In the genomic region with DNA sequence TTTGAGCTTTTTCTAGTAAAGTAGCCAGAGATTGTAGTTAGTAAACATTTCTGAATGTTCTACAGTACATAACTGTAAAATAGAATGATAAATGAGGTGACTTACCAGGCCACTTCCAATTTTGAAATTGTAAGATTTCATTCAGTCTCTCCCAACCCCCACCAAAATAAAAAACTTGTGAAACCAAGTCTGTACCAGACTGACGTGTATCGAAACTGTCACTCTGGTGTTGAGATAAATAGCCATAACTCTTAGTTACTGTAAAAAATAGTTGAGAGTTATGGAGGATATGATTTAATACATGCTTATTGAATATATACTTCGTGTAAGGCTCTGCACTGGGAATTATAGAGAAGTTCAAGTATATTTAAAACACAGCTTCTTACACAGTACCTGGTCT, we compare ENCODE assay signal across 26 cellular contexts.
DNase-seq lines count a peak whose midpoint lies in the region; ATAC-seq and TF ChIP-seq lines count a peak whose summit lies in the region.
"Had no signal": no experiment of that assay in that cellular context is flagged by ENCODE, and none has a peak within 500 bp of the region (broad histone marks: within the 10 kb centered on the region; RNA-seq: fewer than 3 reads in every experiment).

No MANE protein-coding gene starts in this region.

- ATAC-seq in activated CD8-positive, alpha-beta memory T cell treated with anti-CD3 and anti-CD28 coated beads, Interleukin-2, amount 10 ng/mL, durations not matched to agents 7 days and 5 days = peak; percentile 53
- peak; percentile 51 for ATAC-seq in HG02870 (IDR thresholded peaks at IDR 0.05; ENCODE audit: unreplicated experiment)
- no peak for ATAC-seq in GM18511 (IDR thresholded peaks at IDR 0.05; ENCODE audit: unreplicated experiment)
- ATAC-seq: activated CD4-positive, alpha-beta T cell treated with anti-CD3 and anti-CD28 coated beads for 36 hours; activated naive CD4-positive, alpha-beta T cell treated with anti-CD3 and anti-CD28 coated beads, Interleukin-2, amount 50 U/mL, for 72 hours; heart right ventricle; left lobe of liver; naive thymus-derived CD8-positive, alpha-beta T cell had no signal

- H3K27ac Mint-ChIP-seq in activated CD8-positive, alpha-beta memory T cell treated with anti-CD3 and anti-CD28 coated beads, Interleukin-2, amount 10 ng/mL, durations not matched to agents 7 days and 5 days = no peak overlapping the region
- no peak overlapping the region for H3K27ac Mint-ChIP-seq in activated T-helper 1 cell treated with anti-CD3 and anti-CD28 coated beads, Interleukin-12 subunit alpha, Interleukin-12 subunit beta, Interleukin-2, Interleukin-4 antibody, amounts not matched to agents 30 ng/mL and 10 ng/mL and 1 ng/mL, durations not matched to agents 14 hours and 24 hours and 36 hours
- no peak overlapping the region for H3K27ac Mint-ChIP-seq in endothelial cell (ENCODE audit: unreplicated experiment)
- H3K27ac Mint-ChIP-seq: activated CD4-positive, alpha-beta T cell treated with anti-CD3 and anti-CD28 coated beads for 36 hours; activated naive CD4-positive, alpha-beta T cell treated with anti-CD3 and anti-CD28 coated beads, Interleukin-2, amount 50 U/mL, for 72 hours; HFFc6 had no signal

- DNase-seq in activated CD8-positive, alpha-beta memory T cell treated with anti-CD3 and anti-CD28 coated beads, Interleukin-2, amount 10 ng/mL, durations not matched to agents 7 days and 5 days = no peak
- DNase-seq in activated CD8-positive, alpha-beta memory T cell treated with anti-CD3 and anti-CD28 coated beads, Interleukin-2, amount 50 U/mL, for 4 hours = no peak
- no peak for DNase-seq in activated T-helper 1 cell treated with anti-CD3 and anti-CD28 coated beads, Interleukin-12 subunit alpha, Interleukin-12 subunit beta, Interleukin-2, Interleukin-4 antibody, amounts not matched to agents 30 ng/mL and 10 ng/mL and 1 ng/mL, durations not matched to agents 14 hours and 24 hours and 36 hours (ENCODE audit: low spot score)
- DNase-seq in SW480 (ENCODE audit: low spot score) = no peak
- DNase-seq in endothelial cell (ENCODE audit: low spot score) = no peak
- DNase-seq: activated CD4-positive, alpha-beta T cell treated with anti-CD3 and anti-CD28 coated beads for 36 hours; aorta; central memory CD4-positive, alpha-beta T cell; foreskin fibroblast; GF-D8; GM23248; heart right ventricle; HFFc6; naive thymus-derived CD8-positive, alpha-beta T cell; NCI-H2227 treated with DMSO at 0.1 percent for 48 hours; NCI-H82; PC-9; SHP77 treated with DMSO at 0.1 percent for 48 hours; upper lobe of left lung had no signal

- TF ChIP-seq CTCF in OCI-LY3 (IDR thresholded peaks at IDR 0.05; ENCODE audit: low read depth, low read length) (no peak), endothelial cell (IDR thresholded peaks at IDR 0.05; ENCODE audit: unreplicated experiment) (no peak)

- peak overlapping the region; percentile 41 for H3K4me3 ChIP-seq in OCI-LY3 (ENCODE audit: low read length)
- H3K4me3 ChIP-seq: GM23248, heart right ventricle, PC-9, upper lobe of left lung had no signal

- peak overlapping the region; percentile 62 for H2AFZ ChIP-seq in OCI-LY3 (ENCODE audit: low read depth, low read length)
- H2AFZ ChIP-seq: GM23248, PC-9 had no signal

- H4K20me1 ChIP-seq in OCI-LY3 (ENCODE audit: insufficient read depth, low read length) = no peaks in the 10 kb centered on the region

- H3K9me3 ChIP-seq in OCI-LY3 (ENCODE audit: insufficient read depth, low read length) = no peaks in the 10 kb centered on the region
- H3K9me3 ChIP-seq: heart right ventricle, upper lobe of left lung had no signal

- no peak overlapping the region for H3K4me3 Mint-ChIP-seq in activated CD8-positive, alpha-beta memory T cell treated with anti-CD3 and anti-CD28 coated beads, Interleukin-2, amount 10 ng/mL, durations not matched to agents 7 days and 5 days
- H3K4me3 Mint-ChIP-seq in activated T-helper 1 cell treated with anti-CD3 and anti-CD28 coated beads, Interleukin-12 subunit alpha, Interleukin-12 subunit beta, Interleukin-2, Interleukin-4 antibody, amounts not matched to agents 30 ng/mL and 10 ng/mL and 1 ng/mL, durations not matched to agents 14 hours and 24 hours and 36 hours = no peak overlapping the region
- no peak overlapping the region for H3K4me3 Mint-ChIP-seq in endothelial cell (ENCODE audit: unreplicated experiment)
- H3K4me3 Mint-ChIP-seq: activated CD4-positive, alpha-beta T cell treated with anti-CD3 and anti-CD28 coated beads for 36 hours; HFFc6; naive thymus-derived CD8-positive, alpha-beta T cell had no signal

- no peaks in the 10 kb centered on the region for H3K9me3 Mint-ChIP-seq in activated CD8-positive, alpha-beta memory T cell treated with anti-CD3 and anti-CD28 coated beads, Interleukin-2, amount 10 ng/mL, durations not matched to agents 7 days and 5 days (ENCODE audit: low read depth)
- H3K9me3 Mint-ChIP-seq in activated T-helper 1 cell treated with anti-CD3 and anti-CD28 coated beads, Interleukin-12 subunit alpha, Interleukin-12 subunit beta, Interleukin-2, Interleukin-4 antibody, amounts not matched to agents 30 ng/mL and 10 ng/mL and 1 ng/mL, durations not matched to agents 14 hours and 24 hours and 36 hours = no peaks in the 10 kb centered on the region
- no peaks in the 10 kb centered on the region for H3K9me3 Mint-ChIP-seq in endothelial cell (ENCODE audit: unreplicated experiment)
- H3K9me3 Mint-ChIP-seq: HFFc6 had no signal

- intact Hi-C loops in activated T-helper 1 cell treated with anti-CD3 and anti-CD28 coated beads, Interleukin-12 subunit alpha, Interleukin-12 subunit beta, Interleukin-2, Interleukin-4 antibody, amounts not matched to agents 30 ng/mL and 10 ng/mL and 1 ng/mL, durations not matched to agents 14 hours and 24 hours and 36 hours (cut with micrococcal nuclease) = no loop called here

- H3K9ac ChIP-seq in OCI-LY3 (ENCODE audit: low read length) = peak overlapping the region; percentile 50
- H3K9ac ChIP-seq: GM23248, KMS-11 had no signal

- no peaks in the 10 kb centered on the region for H3K27me3 ChIP-seq in OCI-LY3 (ENCODE audit: low read depth, low read length)
- H3K27me3 ChIP-seq: heart right ventricle, upper lobe of left lung had no signal

- no peaks in the 10 kb centered on the region for H3K36me3 ChIP-seq in OCI-LY3 (replicated peaks; ENCODE audit: low read depth, low read length)
- H3K36me3 ChIP-seq: heart right ventricle, upper lobe of left lung had no signal

- peak overlapping the region; percentile 84 for H3K27ac ChIP-seq in OCI-LY3 (ENCODE audit: low read length)
- H3K27ac ChIP-seq: epithelial cell of prostate, GM23248, heart right ventricle, KMS-11, PC-9, upper lobe of left lung had no signal

- H3K4me1 ChIP-seq in OCI-LY3 (ENCODE audit: low read length) = peaks cover 62% of the 10 kb centered on the region
- H3K4me1 ChIP-seq: upper lobe of left lung had no signal

- H3K4me1 Mint-ChIP-seq in activated CD8-positive, alpha-beta memory T cell treated with anti-CD3 and anti-CD28 coated beads, Interleukin-2, amount 10 ng/mL, durations not matched to agents 7 days and 5 days = peaks cover 14% of the 10 kb centered on the region
- H3K4me1 Mint-ChIP-seq in activated T-helper 1 cell treated with anti-CD3 and anti-CD28 coated beads, Interleukin-12 subunit alpha, Interleukin-12 subunit beta, Interleukin-2, Interleukin-4 antibody, amounts not matched to agents 30 ng/mL and 10 ng/mL and 1 ng/mL, durations not matched to agents 14 hours and 24 hours and 36 hours (ENCODE audit: low read depth) = no peaks in the 10 kb centered on the region
- H3K4me1 Mint-ChIP-seq in endothelial cell (ENCODE audit: unreplicated experiment) = peaks cover 4% of the 10 kb centered on the region
- H3K4me1 Mint-ChIP-seq: activated CD4-positive, alpha-beta T cell treated with anti-CD3 and anti-CD28 coated beads for 36 hours had no signal

- CTCF ChIA-PET in activated CD8-positive, alpha-beta memory T cell treated with anti-CD3 and anti-CD28 coated beads, Interleukin-2, amount 10 ng/mL, durations not matched to agents 7 days and 5 days (lab: Charles Lee) = no interaction called here

- peaks cover 1% of the 10 kb centered on the region for H3K36me3 Mint-ChIP-seq in activated CD8-positive, alpha-beta memory T cell treated with anti-CD3 and anti-CD28 coated beads, Interleukin-2, amount 10 ng/mL, durations not matched to agents 7 days and 5 days
- H3K36me3 Mint-ChIP-seq in activated T-helper 1 cell treated with anti-CD3 and anti-CD28 coated beads, Interleukin-12 subunit alpha, Interleukin-12 subunit beta, Interleukin-2, Interleukin-4 antibody, amounts not matched to agents 30 ng/mL and 10 ng/mL and 1 ng/mL, durations not matched to agents 14 hours and 24 hours and 36 hours (ENCODE audit: low read depth) = no peaks in the 10 kb centered on the region
- H3K36me3 Mint-ChIP-seq in endothelial cell (ENCODE audit: low read depth, unreplicated experiment) = no peaks in the 10 kb centered on the region
- H3K36me3 Mint-ChIP-seq: activated naive CD4-positive, alpha-beta T cell treated with anti-CD3 and anti-CD28 coated beads, Interleukin-2, amount 50 U/mL, for 72 hours; naive thymus-derived CD8-positive, alpha-beta T cell had no signal

- H3K4me2 ChIP-seq in OCI-LY3 (ENCODE audit: low read length) = peak overlapping the region; percentile 68
- H3K4me2 ChIP-seq: KMS-11, PC-9 had no signal

- H3K27me3 Mint-ChIP-seq in activated CD8-positive, alpha-beta memory T cell treated with anti-CD3 and anti-CD28 coated beads, Interleukin-2, amount 10 ng/mL, durations not matched to agents 7 days and 5 days = no peaks in the 10 kb centered on the region
- H3K27me3 Mint-ChIP-seq in activated T-helper 1 cell treated with anti-CD3 and anti-CD28 coated beads, Interleukin-12 subunit alpha, Interleukin-12 subunit beta, Interleukin-2, Interleukin-4 antibody, amounts not matched to agents 30 ng/mL and 10 ng/mL and 1 ng/mL, durations not matched to agents 14 hours and 24 hours and 36 hours (ENCODE audit: insufficient read depth) = peaks cover 2% of the 10 kb centered on the region
- H3K27me3 Mint-ChIP-seq in endothelial cell (ENCODE audit: unreplicated experiment) = no peaks in the 10 kb centered on the region
- H3K27me3 Mint-ChIP-seq: activated CD4-positive, alpha-beta T cell treated with anti-CD3 and anti-CD28 coated beads for 36 hours; naive thymus-derived CD8-positive, alpha-beta T cell had no signal

- H3K79me2 ChIP-seq in OCI-LY3 (ENCODE audit: low read length) = no peaks in the 10 kb centered on the region
